In the genomic region with DNA sequence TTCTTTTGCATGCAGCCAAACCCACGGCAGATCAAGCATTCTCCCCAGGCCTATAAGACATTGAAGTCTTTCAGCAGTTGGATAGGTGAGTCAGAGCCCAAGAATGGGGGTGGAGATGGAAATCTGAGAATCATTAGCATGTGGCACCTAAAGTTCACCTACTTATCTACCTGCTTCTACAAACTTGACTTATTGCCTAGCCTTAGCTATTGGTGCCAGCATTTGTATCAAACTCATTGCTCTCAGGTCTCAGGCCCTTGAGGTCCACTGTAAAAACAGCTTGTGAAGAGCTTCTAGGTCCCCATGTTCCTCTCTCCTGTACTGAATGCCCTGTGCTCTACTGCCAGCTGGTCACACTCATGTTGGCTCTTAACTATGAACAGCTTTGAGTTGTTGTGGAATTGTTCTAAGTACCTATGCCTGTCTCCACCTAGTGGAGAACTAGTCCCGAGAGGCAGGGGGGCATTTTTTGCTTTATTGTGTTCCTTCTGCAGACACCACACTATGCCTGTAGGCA, we compare ENCODE assay signal across 10 cellular contexts.
DNase-seq lines count a peak whose midpoint lies in the region; ATAC-seq and TF ChIP-seq lines count a peak whose summit lies in the region.
"Had no signal": no experiment of that assay in that cellular context is flagged by ENCODE, and none has a peak within 500 bp of the region (broad histone marks: within the 10 kb centered on the region; RNA-seq: fewer than 3 reads in every experiment).

No MANE protein-coding gene starts in this region.

- H2AFZ ChIP-seq in GM23248 (no peak overlapping the region), OCI-LY3 (ENCODE audit: low read depth, low read length) (no peak overlapping the region)

- no peaks in the 10 kb centered on the region for H3K9me2 ChIP-seq in GM23248 (ENCODE audit: insufficient read depth)

- H3K4me1 Mint-ChIP-seq in Caco-2 (ENCODE audit: low read depth, unreplicated experiment), result no peaks in the 10 kb centered on the region
- H3K4me1 Mint-ChIP-seq in activated naive CD8-positive, alpha-beta T cell treated with anti-CD3 and anti-CD28 coated beads, Interleukin-2, amount 50 U/mL, for 24 hours, result no peaks in the 10 kb centered on the region
- H3K4me1 Mint-ChIP-seq: central memory CD8-positive, alpha-beta T cell had no signal

- no peaks in the 10 kb centered on the region for H3F3A ChIP-seq in GM23248 (ENCODE audit: insufficient read depth)

- no peak overlapping the region for H3K27ac Mint-ChIP-seq in Caco-2 (ENCODE audit: unreplicated experiment)
- no peak overlapping the region for H3K27ac Mint-ChIP-seq in activated naive CD8-positive, alpha-beta T cell treated with anti-CD3 and anti-CD28 coated beads, Interleukin-2, amount 50 U/mL, for 24 hours

- peaks cover 17% of the 10 kb centered on the region for H3K27me3 Mint-ChIP-seq in Caco-2 (ENCODE audit: insufficient read depth, unreplicated experiment)
- H3K27me3 Mint-ChIP-seq in activated naive CD8-positive, alpha-beta T cell treated with anti-CD3 and anti-CD28 coated beads, Interleukin-2, amount 50 U/mL, for 24 hours, result peaks cover 12% of the 10 kb centered on the region

- 42 to 55% methylated on average over 2 of the region's 2 CpGs for WGBS in GM23248 (ENCODE audit: low coverage in 1 of 2, low lambda C conversion rate in 2 of 2, missing lambda C conversion rate in 2 of 2), 2 experiments

- DNase-seq in Caco-2 (peak in 1 of 2 experiments; percentile 16), GM23248 (peak; percentile 9), glomerular visceral epithelial cell (ENCODE audit: extremely low spot score) (peak; percentile 16), cardiac septum (ENCODE audit: low spot score) (no peak), Right ventricle myocardium inferior (ENCODE audit: missing footprints) (no peak)
- no peak for DNase-seq in activated naive CD8-positive, alpha-beta T cell treated with anti-CD3 and anti-CD28 coated beads, Interleukin-2, amount 50 U/mL, for 24 hours
- DNase-seq: midbrain had no signal

- no peak overlapping the region for H3K27ac ChIP-seq in GM23248
- no peak overlapping the region for H3K27ac ChIP-seq in OCI-LY3 (ENCODE audit: low read length)

- TF ChIP-seq CTCF in Caco-2 (IDR thresholded peaks at IDR 0.05; ENCODE audit: insufficient read depth in 1 of 2, low read depth in 1 of 2, low read length in 1 of 2, severe bottlenecking in 1 of 2, unreplicated experiment in 1 of 2) (peak; percentile 33 to 40), OCI-LY3 (IDR thresholded peaks at IDR 0.05; ENCODE audit: low read depth, low read length) (peak; percentile 64)

- no peak overlapping the region for H3K9ac ChIP-seq in GM23248
- no peak overlapping the region for H3K9ac ChIP-seq in OCI-LY3 (ENCODE audit: low read length)

- H3K36me3 ChIP-seq in Caco-2 (ENCODE audit: control insufficient read depth, insufficient read depth, low read length) (no peaks in the 10 kb centered on the region), GM23248 (ENCODE audit: low read depth) (no peaks in the 10 kb centered on the region), OCI-LY3 (replicated peaks; ENCODE audit: low read depth, low read length) (no peaks in the 10 kb centered on the region)

- H3K9me3 ChIP-seq in Caco-2, result no peaks in the 10 kb centered on the region
- no peaks in the 10 kb centered on the region for H3K9me3 ChIP-seq in GM23248 (ENCODE audit: low read depth)
- H3K9me3 ChIP-seq in OCI-LY3 (ENCODE audit: insufficient read depth, low read length), result no peaks in the 10 kb centered on the region

- no peak for ATAC-seq in activated naive CD8-positive, alpha-beta T cell treated with anti-CD3 and anti-CD28 coated beads, Interleukin-2, amount 50 U/mL, for 24 hours
- ATAC-seq in HG03045 (IDR thresholded peaks at IDR 0.05; ENCODE audit: unreplicated experiment) (no peak), Right ventricle myocardium inferior (no peak)

- H3K4me1 ChIP-seq in Caco-2 (no peaks in the 10 kb centered on the region), GM23248 (ENCODE audit: insufficient read depth) (no peaks in the 10 kb centered on the region), OCI-LY3 (ENCODE audit: low read length) (no peaks in the 10 kb centered on the region)

- CTCF ChIA-PET in Caco-2 (lab: Charles Lee), result interaction anchor here (0.7 to 1.8 kb wide), 3 partner anchors 23 to 72 kb away, joined by 3 to 15 read pairs (median 6); no protein-coding TSS in a partner anchor

- intact Hi-C loops in Caco-2 (cut with micrococcal nuclease; ENCODE audit: unreplicated experiment) (loop anchor here (1.0 kb wide), 1 partner anchor 71 kb away; no protein-coding TSS in a partner anchor), cardiac septum (cut with DNase I) (no loop called here), Right ventricle myocardium inferior (cut with DNase I) (no loop called here)

- H3K36me3 Mint-ChIP-seq in Caco-2 (ENCODE audit: insufficient read depth, unreplicated experiment), result no peaks in the 10 kb centered on the region
- no peaks in the 10 kb centered on the region for H3K36me3 Mint-ChIP-seq in activated naive CD8-positive, alpha-beta T cell treated with anti-CD3 and anti-CD28 coated beads, Interleukin-2, amount 50 U/mL, for 24 hours (ENCODE audit: low read depth)

- no peaks in the 10 kb centered on the region for H3K79me2 ChIP-seq in GM23248 (ENCODE audit: insufficient read depth)
- H3K79me2 ChIP-seq in OCI-LY3 (ENCODE audit: low read length), result no peaks in the 10 kb centered on the region

- POLR2A ChIA-PET in Caco-2 (lab: Charles Lee), result no interaction called here

- in situ Hi-C loops in GM23248 (cut with MboI), result no loop called here

- H3K4me3 ChIP-seq in Caco-2 (ENCODE audit: low read depth, low read length), result no peak overlapping the region
- H3K4me3 ChIP-seq in GM23248, result no peak overlapping the region
- H3K4me3 ChIP-seq in OCI-LY3 (ENCODE audit: low read length), result no peak overlapping the region

- no peak overlapping the region for H3K4me2 ChIP-seq in GM23248 (ENCODE audit: unreplicated experiment)
- H3K4me2 ChIP-seq in OCI-LY3 (ENCODE audit: low read length), result no peak overlapping the region

- H4K20me1 ChIP-seq in GM23248 (ENCODE audit: insufficient read depth) (no peaks in the 10 kb centered on the region), OCI-LY3 (ENCODE audit: insufficient read depth, low read length) (no peaks in the 10 kb centered on the region)

- no peaks in the 10 kb centered on the region for H3K27me3 ChIP-seq in Caco-2 (replicated peaks; ENCODE audit: control insufficient read depth, insufficient read depth, low read length)
- H3K27me3 ChIP-seq in GM23248 (replicated peaks; ENCODE audit: insufficient read depth), result peaks cover 16% of the 10 kb centered on the region
- peaks cover 30% of the 10 kb centered on the region for H3K27me3 ChIP-seq in OCI-LY3 (ENCODE audit: low read depth, low read length)

- no peaks in the 10 kb centered on the region for H3K9me3 Mint-ChIP-seq in Caco-2 (ENCODE audit: unreplicated experiment)
- H3K9me3 Mint-ChIP-seq in activated naive CD8-positive, alpha-beta T cell treated with anti-CD3 and anti-CD28 coated beads, Interleukin-2, amount 50 U/mL, for 24 hours, result no peaks in the 10 kb centered on the region
- H3K9me3 Mint-ChIP-seq: central memory CD8-positive, alpha-beta T cell had no signal

- H3K4me3 Mint-ChIP-seq in Caco-2 (ENCODE audit: unreplicated experiment), result no peak overlapping the region
- H3K4me3 Mint-ChIP-seq in activated naive CD8-positive, alpha-beta T cell treated with anti-CD3 and anti-CD28 coated beads, Interleukin-2, amount 50 U/mL, for 24 hours, result no peak overlapping the region
- H3K4me3 Mint-ChIP-seq: central memory CD8-positive, alpha-beta T cell had no signal

- no TSS peak for BruUV-seq in Caco-2 (replicated peaks; lab: Mats Ljungman, UMichigan)

Comparison
In these comparisons a context has a peak if more than half of its experiments do, and no peak if none do; other contexts are left out.
1. DNase-seq: peak in GM23248 (single experiment) and glomerular visceral epithelial cell (single experiment); none in activated naive CD8-positive, alpha-beta T cell treated with anti-CD3 and anti-CD28 coated beads, Interleukin-2, amount 50 U/mL, for 24 hours (single experiment), cardiac septum (single experiment) and Right ventricle myocardium inferior (single experiment).